In the genomic region with DNA sequence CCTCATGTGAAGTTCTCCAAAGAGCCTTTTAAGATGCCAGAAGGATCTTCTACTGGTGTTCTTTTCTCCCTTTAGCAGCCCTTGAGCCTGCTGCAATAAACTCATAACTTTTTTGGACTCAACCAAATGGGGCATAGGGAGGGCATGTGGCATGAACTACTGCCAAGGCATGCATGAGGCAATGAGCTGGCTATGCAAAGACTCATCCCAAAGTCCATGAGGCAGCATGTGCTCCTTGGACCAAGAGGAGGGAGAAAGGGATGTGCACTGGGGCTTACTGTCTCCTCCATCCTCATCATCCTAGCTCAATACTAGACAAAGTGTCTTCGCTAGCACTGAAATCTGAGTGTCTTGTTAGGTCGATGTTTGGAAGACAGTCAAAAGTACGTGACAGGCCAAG, we compare ENCODE assay signal across 31 cellular contexts. TPM values are rescaled to one million over a fixed set of nuclear protein-coding genes. Genes with fewer than 3 reads are reported as not detected.
A peak's percentile ranks its signal among the peaks of the same experiment; 100 is the strongest.
DNase-seq lines count a peak whose midpoint lies in the region; FAIRE-seq and TF ChIP-seq lines count a peak whose summit lies in the region.
"Had no signal": no experiment of that assay in that cellular context is flagged by ENCODE, and none has a peak within 500 bp of the region (broad histone marks: within the 10 kb centered on the region; RNA-seq: fewer than 3 reads in every experiment).

No MANE protein-coding gene starts in this region.

- H3K4me1 ChIP-seq in ACC112 (ENCODE audit: control insufficient read depth, insufficient read depth, low read length, unreplicated experiment), result no peaks in the 10 kb centered on the region
- no peaks in the 10 kb centered on the region for H3K4me1 ChIP-seq in kidney (ENCODE audit: control insufficient read depth in 1 of 2, insufficient read depth in 1 of 2, low read depth in 1 of 2, low read length in 2 of 2)
- H3K4me1 ChIP-seq: Caco-2, left lung, psoas muscle, sigmoid colon had no signal

- TF ChIP-seq POLR2A in GM12891 (IDR thresholded peaks at IDR 0.05; ENCODE audit: low read depth, low read length), result no peak

- H3K4me3 ChIP-seq in ACC112 (ENCODE audit: low read depth, low read length) (no peak overlapping the region), kidney (ENCODE audit: low read length in 2 of 2) (no peak overlapping the region)
- H3K4me3 ChIP-seq: GM12878, left lung, psoas muscle, sigmoid colon, thoracic aorta had no signal

- no peaks in the 10 kb centered on the region for H3K27me3 ChIP-seq in ACC112 (ENCODE audit: insufficient read depth, low read length)
- H3K27me3 ChIP-seq: sigmoid colon had no signal

- peak overlapping the region; percentile 6 for H2AFZ ChIP-seq in ACC112 (ENCODE audit: low read length, unreplicated experiment)

- no peak overlapping the region for H3K9ac ChIP-seq in kidney (ENCODE audit: low read length in 2 of 2)

- in situ Hi-C loops in ACHN (cut with HindIII; ENCODE audit: low pct_ligation_motif_present, low pct_unique_long_range_greater_than_20kb, low sequenced_read_pairs), result no loop called here

- intact Hi-C loops in kidney (cut with DNase I), result no loop called here

- DNase-seq in GM12891 (ENCODE audit: insufficient read length, low spot score) (no peak), NCI-H69 (lab: John Stamatoyannopoulos, UW) (peak; percentile 5), kidney tubule cell (ENCODE audit: low spot score) (peak; percentile 21), ACHN (no peak), NCI-H2171 (lab: John Stamatoyannopoulos, UW) (no peak), kidney (no peak)
- DNase-seq: activated CD4-positive, alpha-beta T cell treated with anti-CD3 and anti-CD28 coated beads for 48 hours; activated CD8-positive, alpha-beta memory T cell treated with anti-CD3 and anti-CD28 coated beads for 24 hours; activated effector memory CD4-positive, alpha-beta T cell treated with anti-CD3 and anti-CD28 coated beads, Interleukin-2, amount 50 U/mL, for 16 hours; activated naive CD8-positive, alpha-beta T cell treated with anti-CD3 and anti-CD28 coated beads, Interleukin-2, amount 10 ng/mL, durations not matched to agents 7 days and 5 days; activated T-cell treated with anti-CD3 and anti-CD28 coated beads, Interleukin-2, amount 50 U/mL, for 1 hour; C1 segment of cervical spinal cord; Caco-2; caudate nucleus; left lung; mesendoderm; NCI-H1048; NCI-H1930; PC-3; psoas muscle; sigmoid colon; stimulated activated naive CD4-positive, alpha-beta T cell treated with Interleukin-2 at 50 U/mL for 16 hours had no signal

- TF ChIP-seq CTCF in kidney (IDR thresholded peaks at IDR 0.05; ENCODE audit: borderline replicate concordance, extremely low read depth, insufficient read depth), result no peak

- H3K27ac ChIP-seq in ACC112 (ENCODE audit: low read depth, low read length) (no peak overlapping the region), kidney (ENCODE audit: low read depth in 2 of 2, low read length in 2 of 2) (no peak overlapping the region)
- H3K27ac ChIP-seq: left lung, psoas muscle, sigmoid colon, thoracic aorta had no signal

- FAIRE-seq in GM12891 (lab: Jason Lieb, UNC) (peak; percentile 56), kidney (lab: Jason Lieb, UNC) (no peak)
- FAIRE-seq: frontal cortex, GM12878, H1 had no signal

- no peaks in the 10 kb centered on the region for H3K9me3 ChIP-seq in kidney (ENCODE audit: control insufficient read depth in 1 of 2, low read length in 2 of 2)
- H3K9me3 ChIP-seq: Caco-2, left lung, psoas muscle, sigmoid colon, thoracic aorta had no signal

- H3K36me3 ChIP-seq in ACC112 (ENCODE audit: insufficient read depth, low read length) (no peaks in the 10 kb centered on the region), kidney (ENCODE audit: control insufficient read depth in 1 of 2, insufficient read depth in 2 of 2, low read length in 2 of 2) (no peaks in the 10 kb centered on the region)
- H3K36me3 ChIP-seq: left lung, sigmoid colon, thoracic aorta had no signal

- H3K79me2 ChIP-seq in ACC112 (ENCODE audit: control insufficient read depth, insufficient read depth, low read length, unreplicated experiment), result no peaks in the 10 kb centered on the region

TF ChIP-seq in GM12891, 5 proteins besides CTCF, POLR2A, EP300 and RAD21:
- TF ChIP-seq PAX5 (IDR thresholded peaks at IDR 0.05; ENCODE audit: insufficient read depth, low read length, severe bottlenecking), result no peak
- TF ChIP-seq TAF1 (IDR thresholded peaks at IDR 0.05; ENCODE audit: low read depth, low read length), result no peak
- TF ChIP-seq POLR2AphosphoS5 (IDR thresholded peaks at IDR 0.05; ENCODE audit: low read depth, low read length), result no peak
- no peak for TF ChIP-seq POU2F2 (IDR thresholded peaks at IDR 0.05; ENCODE audit: low read depth, low read length)
- no peak for TF ChIP-seq SPI1 (IDR thresholded peaks at IDR 0.05; ENCODE audit: low read depth, low read length)

RNA-seq across cellular contexts. Expression of a gene that starts 44.4 kb away (rescaled TPM):
- polyA plus RNA-seq in GM12891 (2012; ENCODE audit: low read depth, missing spikeins), result 0.08 TPM
- total RNA-seq in kidney, result not detected
- not detected for polyA plus RNA-seq in kidney (ENCODE audit: insufficient read depth, low read depth, low replicate concordance)
- total RNA-seq: activated naive CD8-positive, alpha-beta T cell treated with anti-CD3 and anti-CD28 coated beads, Interleukin-2, amount 10 ng/mL, durations not matched to agents 7 days and 5 days; astrocyte; Caco-2; frontal cortex; GM12878; H1; left lung; LHCN-M2; PC-3; psoas muscle; sigmoid colon; T-helper 2 cell treated with Interferon-gamma antibody and Interleukin-4, amounts not matched to agents 100 ng/mL and 5 ng/mL, for 36 hours; thoracic aorta had no signal
- polyA plus RNA-seq: esophagus, GM12878, H1, psoas muscle, sigmoid colon had no signal

Comparison
In these comparisons a context has a peak if more than half of its experiments do, and no peak if none do; other contexts are left out.
1. DNase-seq: peak in NCI-H69 (single experiment) and kidney tubule cell (single experiment); none in GM12891 (single experiment), ACHN (single experiment), NCI-H2171 (single experiment) and kidney (single experiment).